30 cellular contexts compared by ENCODE assay signal in genomic region chr9:114027901-114028465, GRCh38. TPM values are rescaled to one million over a fixed set of nuclear protein-coding genes. Genes with fewer than 3 reads are reported as not detected.
"Had no signal": no experiment of that assay in that cellular context is flagged by ENCODE, and none has a peak within 500 bp of the region (broad histone marks: within the 10 kb centered on the region; RNA-seq: fewer than 3 reads in every experiment).

No MANE protein-coding gene starts in this region.

- H3K9ac ChIP-seq: SK-N-SH had no signal

- H3K27ac Mint-ChIP-seq: activated CD4-positive, alpha-beta memory T cell treated with anti-CD3 and anti-CD28 coated beads, Interleukin-2, amount 10 ng/mL, durations not matched to agents 7 days and 5 days; activated CD4-positive, alpha-beta T cell treated with anti-CD3 and anti-CD28 coated beads for 36 hours; activated naive CD8-positive, alpha-beta T cell treated with anti-CD3 and anti-CD28 coated beads, Interleukin-2, amount 50 U/mL, for 24 hours had no signal

- H3K36me3 ChIP-seq: Peyer's patch, WERI-Rb-1 had no signal

- H3K4me3 ChIP-seq: MG63, Peyer's patch, SJCRH30 had no signal

- H3K27ac ChIP-seq: Peyer's patch, RWPE1, SJCRH30, WERI-Rb-1 had no signal

- H3K27me3 Mint-ChIP-seq: activated CD4-positive, alpha-beta T cell treated with anti-CD3 and anti-CD28 coated beads for 36 hours; activated naive CD8-positive, alpha-beta T cell treated with anti-CD3 and anti-CD28 coated beads, Interleukin-2, amount 50 U/mL, for 24 hours; brain had no signal

- H3K4me2 ChIP-seq: SK-N-SH had no signal

- H3K4me1 ChIP-seq: Peyer's patch, SJCRH30 had no signal

- H3K4me3 Mint-ChIP-seq: activated CD4-positive, alpha-beta memory T cell treated with anti-CD3 and anti-CD28 coated beads, Interleukin-2, amount 10 ng/mL, durations not matched to agents 7 days and 5 days; activated CD4-positive, alpha-beta T cell treated with anti-CD3 and anti-CD28 coated beads for 36 hours; activated naive CD8-positive, alpha-beta T cell treated with anti-CD3 and anti-CD28 coated beads, Interleukin-2, amount 50 U/mL, for 24 hours; brain; central memory CD8-positive, alpha-beta T cell had no signal

- H3K9me3 ChIP-seq: SJCRH30 had no signal

- H3K27me3 ChIP-seq: MG63, Peyer's patch, SJCRH30 had no signal

- ATAC-seq: activated CD4-positive, alpha-beta T cell treated with anti-CD3 and anti-CD28 coated beads for 36 hours; activated naive CD4-positive, alpha-beta T cell treated with anti-CD3 and anti-CD28 coated beads, Interleukin-2, amount 50 U/mL, for 72 hours; activated naive CD8-positive, alpha-beta T cell treated with anti-CD3 and anti-CD28 coated beads, Interleukin-2, amount 50 U/mL, for 24 hours had no signal

- DNase-seq: activated CD4-positive, alpha-beta memory T cell treated with anti-CD3 and anti-CD28 coated beads, Interleukin-2, amount 10 ng/mL, durations not matched to agents 7 days and 5 days; activated CD4-positive, alpha-beta T cell treated with anti-CD3 and anti-CD28 coated beads for 36 hours; activated CD4-positive, alpha-beta T cell treated with anti-CD3 and anti-CD28 coated beads, Interleukin-2, amount 50 U/mL, for 1 hour; activated naive CD4-positive, alpha-beta T cell treated with Interleukin-2 at 50 U/mL for 16 hours; activated naive CD8-positive, alpha-beta T cell treated with anti-CD3 and anti-CD28 coated beads, Interleukin-2, amount 50 U/mL, for 24 hours; activated T-cell treated with anti-CD3 and anti-CD28 coated beads, Interleukin-2, amount 50 U/mL, for 1 hour; amniotic stem cell; MG63; MV-4-11; NCI-H1092 treated with DMSO at 0.1 percent for 48 hours; NCI-H1417 treated with DMSO at 0.1 percent for 48 hours; NCI-H1694; NCI-H2029; NCI-H345; NCI-H510A; NCI-H526 treated with DMSO at 0.1 percent for 48 hours; NK-92 treated with Interleukin-12 subunit alpha and Interleukin-12 subunit beta, amount 100 ng/mL, for 24 hours; Right ventricle myocardium superior; SK-N-SH; T-helper 1 cell; WERI-Rb-1 had no signal

- H3K4me1 Mint-ChIP-seq: activated CD4-positive, alpha-beta memory T cell treated with anti-CD3 and anti-CD28 coated beads, Interleukin-2, amount 10 ng/mL, durations not matched to agents 7 days and 5 days; activated CD4-positive, alpha-beta T cell treated with anti-CD3 and anti-CD28 coated beads for 36 hours; activated naive CD8-positive, alpha-beta T cell treated with anti-CD3 and anti-CD28 coated beads, Interleukin-2, amount 50 U/mL, for 24 hours; central memory CD8-positive, alpha-beta T cell had no signal

RNA-seq across cellular contexts. Expression of gene AMBP, which starts 50.1 kb away (rescaled TPM):
- total RNA-seq: activated CD4-positive, alpha-beta memory T cell treated with anti-CD3 and anti-CD28 coated beads, Interleukin-2, amount 10 ng/mL, durations not matched to agents 7 days and 5 days; activated CD4-positive, alpha-beta T cell treated with anti-CD3 and anti-CD28 coated beads for 36 hours; activated CD8-positive, alpha-beta memory T cell treated with anti-CD3 and anti-CD28 coated beads for 36 hours; activated naive CD4-positive, alpha-beta T cell treated with anti-CD3 and anti-CD28 coated beads, Interleukin-2, amount 50 U/mL, for 72 hours; astrocyte; T-helper 2 cell treated with Interferon-gamma antibody and Interleukin-4, amounts not matched to agents 100 ng/mL and 5 ng/mL, for 36 hours had no signal
